ENCODE assay signal across 8 cellular contexts in the genomic region with DNA sequence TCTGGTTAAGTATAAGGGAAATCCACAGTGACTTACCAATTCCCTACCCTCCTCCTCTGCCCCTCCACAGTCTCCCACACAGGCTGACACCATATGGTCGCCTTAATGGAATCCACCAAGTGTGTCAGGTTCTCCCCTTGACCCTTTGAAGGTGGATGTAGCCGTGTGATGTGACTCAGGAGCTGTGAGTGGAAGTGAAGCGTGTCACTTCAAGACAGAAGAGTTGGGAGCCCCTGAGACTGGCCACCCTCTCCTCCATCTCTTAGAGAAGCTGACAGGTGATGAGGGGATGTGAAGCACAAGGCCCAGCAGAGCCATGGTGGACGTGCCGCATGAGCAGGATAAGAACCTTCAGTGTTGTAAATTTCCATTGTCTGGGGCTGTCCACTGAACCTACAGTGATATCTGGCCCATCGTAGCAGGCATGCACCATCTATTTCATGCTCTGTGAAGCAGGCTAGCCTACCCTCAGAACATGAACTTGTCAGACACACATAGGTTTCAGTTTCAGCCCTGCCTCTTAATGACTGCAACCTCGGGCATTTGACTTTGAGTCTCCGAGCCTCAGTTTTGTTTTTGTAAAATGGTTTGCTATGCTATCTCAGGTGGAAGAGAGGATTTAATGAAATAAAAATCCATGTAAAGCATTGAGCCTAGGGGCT.
DNase-seq lines count a peak whose midpoint lies in the region; ATAC-seq lines count a peak whose summit lies in the region.
"Not testable (repeated sequence)": the region's sequence is repeated elsewhere in the genome, so short reads cannot be mapped to it uniquely, and the experiment has no call there.

No MANE protein-coding gene starts in this region.

- peak overlapping the region; percentile 5 for H3K4me3 Mint-ChIP-seq in memory B cell

- DNase-seq in memory B cell (ENCODE audit: low spot score in 2 of 2): not testable (repeated sequence)

- not testable (repeated sequence) for H3K27ac Mint-ChIP-seq in memory B cell

- H3K36me3 Mint-ChIP-seq in memory B cell: not testable (repeated sequence)

- H3K9me3 Mint-ChIP-seq in memory B cell: not testable (repeated sequence)

- ATAC-seq in GM18502 (IDR thresholded peaks at IDR 0.05; ENCODE audit: poor library complexity, unreplicated experiment) (peak; percentile 93), GM19025 (IDR thresholded peaks at IDR 0.05; ENCODE audit: low read depth, unreplicated experiment) (peak; percentile 58), GM21360 (IDR thresholded peaks at IDR 0.05; ENCODE audit: unreplicated experiment) (peak; percentile 88), GM21825 (IDR thresholded peaks at IDR 0.05; ENCODE audit: unreplicated experiment) (peak; percentile 86), HG02943 (IDR thresholded peaks at IDR 0.05; ENCODE audit: low read depth, unreplicated experiment) (peak; percentile 68), HG03159 (IDR thresholded peaks at IDR 0.05; ENCODE audit: unreplicated experiment) (peak; percentile 96), HG03571 (IDR thresholded peaks at IDR 0.05; ENCODE audit: unreplicated experiment) (peak; percentile 97), memory B cell (ENCODE audit: low read depth) (peak; percentile 69)

- not testable (repeated sequence) for H3K27me3 Mint-ChIP-seq in memory B cell

- H3K4me1 Mint-ChIP-seq in memory B cell: not testable (repeated sequence)
